ENCODE assay signal across 11 cellular contexts in genomic region chr22:45008853-45009751, GRCh38. TPM values are rescaled to one million over a fixed set of nuclear protein-coding genes. Genes with fewer than 3 reads are reported as not detected.
DNase-seq lines count a peak whose midpoint lies in the region; ATAC-seq and TF ChIP-seq lines count a peak whose summit lies in the region.
"Had no signal": no experiment of that assay in that cellular context is flagged by ENCODE, and none has a peak within 500 bp of the region (broad histone marks: within the 10 kb centered on the region; RNA-seq: fewer than 3 reads in every experiment).

No MANE protein-coding gene starts in this region.

- H3K27ac Mint-ChIP-seq in stimulated activated naive B cell treated with anti-CD40 and anti-IgM and Interleukin-4, amounts not matched to agents 10 μg/mL and 1 μg/mL and 100 μg/mL, for 72 hours = no peak overlapping the region
- H3K27ac Mint-ChIP-seq: IgD-negative memory B cell; stimulated activated effector memory CD8-positive, alpha-beta T cell treated with anti-CD3 and anti-CD28 coated beads, Interleukin-12 subunit alpha, Interleukin-12 subunit beta, amount 100 ng/mL, for 72 hours had no signal

- no peak for TF ChIP-seq CTCF in right atrium auricular region (IDR thresholded peaks at IDR 0.05)

- peaks cover 0 to 36% of the 10 kb centered on the region in 2 donors for H3K4me1 ChIP-seq in right atrium auricular region

- peak overlapping the region; percentile 39 to 79 for H3K27ac ChIP-seq in right atrium auricular region

- H3K27me3 ChIP-seq in right atrium auricular region = no peaks in the 10 kb centered on the region

- no peaks in the 10 kb centered on the region for H3K9me3 ChIP-seq in right atrium auricular region

- H3K4me3 ChIP-seq in right atrium auricular region = peak overlapping the region; percentile 65 to 68

- peak overlapping the region; percentile 50 to 52 for H3K4me3 Mint-ChIP-seq in stimulated activated naive B cell treated with anti-CD40 and anti-IgM and Interleukin-4, amounts not matched to agents 10 μg/mL and 1 μg/mL and 100 μg/mL, for 72 hours

- no peaks in the 10 kb centered on the region for H3K36me3 ChIP-seq in right atrium auricular region

- ATAC-seq in SK-N-SH treated with all-trans-retinoic acid at 6 μM for 48 hours = peak; percentile 40
- no peak for ATAC-seq in stimulated activated naive B cell treated with anti-CD40 and anti-IgM and Interleukin-4, amounts not matched to agents 10 μg/mL and 1 μg/mL and 100 μg/mL, for 72 hours (replicated peaks)
- no peak for ATAC-seq in HG02763 (IDR thresholded peaks at IDR 0.05; ENCODE audit: unreplicated experiment)

- peak; percentile 69 for DNase-seq in DMS 273 (lab: John Stamatoyannopoulos, UW; ENCODE audit: unreplicated experiment)
- no peak for DNase-seq in DMS 273 treated with DMSO at 0.1 percent for 48 hours (lab: John Stamatoyannopoulos, UW)
- DNase-seq in right atrium auricular region (ENCODE audit: low spot score) = no peak
- DNase-seq in stimulated activated naive B cell treated with anti-CD40 and anti-IgM and Interleukin-4, amounts not matched to agents 10 μg/mL and 1 μg/mL and 100 μg/mL, for 72 hours = no peak
- no peak for DNase-seq in LoVo (ENCODE audit: low spot score)
- no peak for DNase-seq in HUDEP-2 (lab: John Stamatoyannopoulos, UW; ENCODE audit: unreplicated experiment in 76 of 76)

- H3K36me3 Mint-ChIP-seq in stimulated activated naive B cell treated with anti-CD40 and anti-IgM and Interleukin-4, amounts not matched to agents 10 μg/mL and 1 μg/mL and 100 μg/mL, for 72 hours = peaks cover 3 to 5% of the 10 kb centered on the region in 2 donors
- H3K36me3 Mint-ChIP-seq: IgD-negative memory B cell had no signal

- peaks cover 7 to 16% of the 10 kb centered on the region in 2 donors for H3K4me1 Mint-ChIP-seq in stimulated activated naive B cell treated with anti-CD40 and anti-IgM and Interleukin-4, amounts not matched to agents 10 μg/mL and 1 μg/mL and 100 μg/mL, for 72 hours

- no peaks in the 10 kb centered on the region for H3K9me3 Mint-ChIP-seq in stimulated activated naive B cell treated with anti-CD40 and anti-IgM and Interleukin-4, amounts not matched to agents 10 μg/mL and 1 μg/mL and 100 μg/mL, for 72 hours
- H3K9me3 Mint-ChIP-seq: IgD-negative memory B cell; stimulated activated effector memory CD8-positive, alpha-beta T cell treated with anti-CD3 and anti-CD28 coated beads, Interleukin-12 subunit alpha, Interleukin-12 subunit beta, amount 100 ng/mL, for 72 hours had no signal

- peaks cover 57 to 64% of the 10 kb centered on the region in 2 donors for H3K27me3 Mint-ChIP-seq in stimulated activated naive B cell treated with anti-CD40 and anti-IgM and Interleukin-4, amounts not matched to agents 10 μg/mL and 1 μg/mL and 100 μg/mL, for 72 hours

TF ChIP-seq in SK-N-SH treated with all-trans-retinoic acid at 6 μM for 48 hours, 23 proteins besides CTCF, POLR2A, EP300 and RAD21 (continues in another document):
- TF ChIP-seq ESRRG (CRISPR knock-in tag; IDR thresholded peaks at IDR 0.05) = no peak
- no peak for TF ChIP-seq TSHZ2 (CRISPR knock-in tag; IDR thresholded peaks at IDR 0.05)
- TF ChIP-seq TOX (CRISPR knock-in tag; IDR thresholded peaks at IDR 0.05; ENCODE audit: borderline replicate concordance) = no peak
- no peak for TF ChIP-seq BACH2 (CRISPR knock-in tag; IDR thresholded peaks at IDR 0.05; ENCODE audit: borderline replicate concordance)
- no peak for TF ChIP-seq SNAI2 (CRISPR knock-in tag; IDR thresholded peaks at IDR 0.05)
- TF ChIP-seq ZFP3 (CRISPR knock-in tag; IDR thresholded peaks at IDR 0.05) = no peak
- no peak for TF ChIP-seq ZC3H10 (CRISPR knock-in tag; IDR thresholded peaks at IDR 0.05)
- TF ChIP-seq CSDC2 (CRISPR knock-in tag; IDR thresholded peaks at IDR 0.05) = no peak
- TF ChIP-seq, protein P1, sequence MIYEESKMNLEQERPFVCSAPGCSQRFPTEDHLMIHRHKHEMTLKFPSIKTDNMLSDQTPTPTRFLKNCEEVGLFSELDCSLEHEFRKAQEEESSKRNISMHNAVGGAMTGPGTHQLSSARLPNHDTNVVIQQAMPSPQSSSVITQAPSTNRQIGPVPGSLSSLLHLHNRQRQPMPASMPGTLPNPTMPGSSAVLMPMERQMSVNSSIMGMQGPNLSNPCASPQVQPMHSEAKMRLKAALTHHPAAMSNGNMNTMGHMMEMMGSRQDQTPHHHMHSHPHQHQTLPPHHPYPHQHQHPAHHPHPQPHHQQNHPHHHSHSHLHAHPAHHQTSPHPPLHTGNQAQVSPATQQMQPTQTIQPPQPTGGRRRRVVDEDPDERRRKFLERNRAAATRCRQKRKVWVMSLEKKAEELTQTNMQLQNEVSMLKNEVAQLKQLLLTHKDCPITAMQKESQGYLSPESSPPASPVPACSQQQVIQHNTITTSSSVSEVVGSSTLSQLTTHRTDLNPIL (CRISPR knock-in tag; IDR thresholded peaks at IDR 0.05; ENCODE audit: low read depth) = no peak
- no peak for TF ChIP-seq ARNTL (CRISPR knock-in tag; IDR thresholded peaks at IDR 0.05; ENCODE audit: borderline replicate concordance, low read depth)
- no peak for TF ChIP-seq RARB (CRISPR knock-in tag; IDR thresholded peaks at IDR 0.05)
- no peak for TF ChIP-seq POU6F1 (CRISPR knock-in tag; IDR thresholded peaks at IDR 0.05; ENCODE audit: borderline replicate concordance, low read depth)
- TF ChIP-seq ZNF565 (CRISPR knock-in tag; conservative IDR thresholded peaks at IDR 0.05; ENCODE audit: low read depth) = no peak
- TF ChIP-seq PATZ1 (CRISPR knock-in tag; IDR thresholded peaks at IDR 0.05; ENCODE audit: borderline replicate concordance) = no peak
- no peak for TF ChIP-seq ZNF70 (CRISPR knock-in tag; IDR thresholded peaks at IDR 0.05)
- TF ChIP-seq OSR1 (CRISPR knock-in tag; IDR thresholded peaks at IDR 0.05) = no peak
- no peak for TF ChIP-seq GLIS3 (CRISPR knock-in tag; IDR thresholded peaks at IDR 0.05)
- TF ChIP-seq ZNF8 (CRISPR knock-in tag; IDR thresholded peaks at IDR 0.05) = no peak

RNA-seq across cellular contexts. Expression of gene PHF21B, which starts 0.7 kb away (rescaled TPM):
- 1 to 10 TPM; 1.4 to 2.2 TPM for total RNA-seq in right atrium auricular region
- total RNA-seq: A172 had no signal
